ENCODE assay signal across 10 cellular contexts in genomic region chr9:134442486-134443168, GRCh38.
DNase-seq lines count a peak whose midpoint lies in the region; ATAC-seq, FAIRE-seq and TF ChIP-seq lines count a peak whose summit lies in the region.
"Had no signal": no experiment of that assay in that cellular context is flagged by ENCODE, and none has a peak within 500 bp of the region (broad histone marks: within the 10 kb centered on the region; RNA-seq: fewer than 3 reads in every experiment).

No MANE protein-coding gene starts in this region.

- peaks cover 63% of the 10 kb centered on the region for H3K4me1 ChIP-seq in BLaER1

- peak overlapping the region; percentile 89 for H3K4me2 ChIP-seq in BLaER1

- H3K9ac ChIP-seq in BLaER1: peak overlapping the region; percentile 3; the same call in 1 of the 2 replicates

- peak; percentile 2 for ATAC-seq in left colon
- no peak for ATAC-seq in activated CD4-positive, CD25-positive, alpha-beta regulatory T cell treated with anti-CD3 and anti-CD28 coated beads, Interleukin-2, amount 50 U/mL, for 24 hours

- H3K36me3 ChIP-seq in BLaER1: peaks cover 4% of the 10 kb centered on the region; the same call in 1 of the 2 replicates
- H3K36me3 ChIP-seq: WERI-Rb-1 had no signal

- no peak for TF ChIP-seq POLR2A in GM12891 (IDR thresholded peaks at IDR 0.05; ENCODE audit: low read depth, low read length)

- DNase-seq in GM12891 (ENCODE audit: insufficient read length, low spot score) (no peak), amniotic epithelial cell (ENCODE audit: low read depth) (peak; percentile 19), left colon (peak in 1 of 2 donors; percentile 36), Ammon's horn (ENCODE audit: low spot score) (no peak)
- no peak for DNase-seq in stimulated activated CD4-positive, alpha-beta T cell treated with anti-CD3 and anti-CD28 coated beads, Interleukin-2, amount 100 ng/mL, for 24 hours
- no peak for DNase-seq in stimulated activated CD4-positive, alpha-beta T cell treated with anti-CD3 and anti-CD28 coated beads, Interleukin-12 subunit alpha, Interleukin-12 subunit beta, amount 100 ng/mL, for 4 hours

- FAIRE-seq in GM12891 (lab: Jason Lieb, UNC): peak; percentile 9

- H3K27me3 ChIP-seq in BLaER1: no peaks in the 10 kb centered on the region; the same call in 1 of the 2 replicates

- H4K20me1 ChIP-seq in BLaER1: peaks cover 50% of the 10 kb centered on the region

- H3K4me3 ChIP-seq in BLaER1: 0 out of 2 replicates have a peak overlapping the region, but pooled peaks have one; percentile 32

- intact Hi-C loops in left colon (cut with DNase I, micrococcal nuclease): loop anchor here in 1 of 2 donors (2.0 kb wide), 1 partner anchor 272 kb away; no protein-coding TSS in a partner anchor

- H3K27ac ChIP-seq in BLaER1: no peak overlapping the region
- H3K27ac ChIP-seq: epithelial cell of prostate, WERI-Rb-1 had no signal

- H3K9me3 ChIP-seq in BLaER1: peaks cover 6% of the 10 kb centered on the region; the same call in 1 of the 2 replicates

TF ChIP-seq in GM12891, 5 proteins besides CTCF, POLR2A, EP300 and RAD21:
- TF ChIP-seq SPI1 (IDR thresholded peaks at IDR 0.05; ENCODE audit: low read depth, low read length) (no peak), POLR2AphosphoS5 (IDR thresholded peaks at IDR 0.05; ENCODE audit: low read depth, low read length) (no peak), TAF1 (IDR thresholded peaks at IDR 0.05; ENCODE audit: low read depth, low read length) (no peak), POU2F2 (IDR thresholded peaks at IDR 0.05; ENCODE audit: low read depth, low read length) (no peak), PAX5 (IDR thresholded peaks at IDR 0.05; ENCODE audit: insufficient read depth, low read length, severe bottlenecking) (no peak)
